2 cellular contexts compared by ENCODE assay signal in genomic region chr7:70700055-70700934, GRCh38.
TF ChIP-seq lines count a peak whose summit lies in the region.

No MANE protein-coding gene starts in this region.

TF ChIP-seq in WTC11, 78 proteins besides CTCF, POLR2A, EP300 and RAD21 (continued from another document and continues in another):
- TF ChIP-seq ARID4B (CRISPR knock-in tag; IDR thresholded peaks at IDR 0.05; ENCODE audit: borderline replicate concordance) = peak; percentile 41; the same call in 1 of the 2 replicates
- no peak for TF ChIP-seq SMAD4 (CRISPR knock-in tag; IDR thresholded peaks at IDR 0.05)
- no peak for TF ChIP-seq JAZF1 (CRISPR knock-in tag; IDR thresholded peaks at IDR 0.05)
- no peak for TF ChIP-seq ZNF317 (CRISPR knock-in tag; IDR thresholded peaks at IDR 0.05; ENCODE audit: borderline replicate concordance, low read depth)
- no peak; the same call in 1 of the 2 replicates for TF ChIP-seq FOXP1 (CRISPR knock-in tag; IDR thresholded peaks at IDR 0.05; ENCODE audit: borderline replicate concordance)
- no peak for TF ChIP-seq PRDM15 (CRISPR knock-in tag; IDR thresholded peaks at IDR 0.05)
- no peak for TF ChIP-seq ZNF396 (CRISPR knock-in tag; IDR thresholded peaks at IDR 0.05; ENCODE audit: borderline replicate concordance)
- peak; percentile 58; the same call in 1 of the 2 replicates for TF ChIP-seq TEAD1 (CRISPR knock-in tag; IDR thresholded peaks at IDR 0.05)
- no peak for TF ChIP-seq MAX (CRISPR knock-in tag; IDR thresholded peaks at IDR 0.05)
- 0 out of 2 replicates have a peak, but pooled peaks have one; percentile 9 for TF ChIP-seq CREM (CRISPR knock-in tag; IDR thresholded peaks at IDR 0.05)
- no peak for TF ChIP-seq AFF4 (CRISPR knock-in tag; IDR thresholded peaks at IDR 0.05; ENCODE audit: borderline replicate concordance)
- no peak for TF ChIP-seq ZNF138 (CRISPR knock-in tag; conservative IDR thresholded peaks at IDR 0.05)

TF ChIP-seq in neural cell, 6 proteins besides CTCF, POLR2A, EP300 and RAD21 (continued from another document):
- TF ChIP-seq SMC3 (conservative IDR thresholded peaks at IDR 0.05; ENCODE audit: poor library complexity) = no peak
